Comparison of ENCODE assay signal across 1 cellular context in the genomic region with DNA sequence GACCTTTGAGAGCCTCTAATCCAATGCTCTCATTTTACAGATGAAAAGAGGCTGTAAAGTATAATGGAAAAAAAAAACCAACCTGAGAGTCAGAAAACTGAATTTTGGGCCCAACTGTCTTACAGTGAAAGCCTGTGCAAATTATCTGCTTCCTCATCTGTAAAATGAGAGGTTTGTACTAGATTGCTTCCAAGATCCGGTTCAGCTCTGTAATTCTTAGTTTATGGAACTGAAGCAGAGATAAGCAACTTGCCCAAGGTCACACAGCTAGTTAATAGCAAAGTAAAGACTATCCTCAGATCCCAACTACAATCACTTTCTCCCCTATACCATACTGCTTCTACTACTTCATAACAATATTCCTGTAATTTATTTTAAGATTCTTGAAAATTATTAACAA.
TF ChIP-seq lines count a peak whose summit lies in the region.

No MANE protein-coding gene starts in this region.

TF ChIP-seq in WTC11, 78 proteins besides CTCF, POLR2A, EP300 and RAD21 (continued from another document):
- TF ChIP-seq FOXP4 (CRISPR knock-in tag; IDR thresholded peaks at IDR 0.05): no peak
- no peak for TF ChIP-seq HMGA2 (CRISPR knock-in tag; IDR thresholded peaks at IDR 0.05)
- TF ChIP-seq E2F4 (CRISPR knock-in tag; IDR thresholded peaks at IDR 0.05; ENCODE audit: borderline replicate concordance, low read depth): no peak
- TF ChIP-seq, protein P1, sequence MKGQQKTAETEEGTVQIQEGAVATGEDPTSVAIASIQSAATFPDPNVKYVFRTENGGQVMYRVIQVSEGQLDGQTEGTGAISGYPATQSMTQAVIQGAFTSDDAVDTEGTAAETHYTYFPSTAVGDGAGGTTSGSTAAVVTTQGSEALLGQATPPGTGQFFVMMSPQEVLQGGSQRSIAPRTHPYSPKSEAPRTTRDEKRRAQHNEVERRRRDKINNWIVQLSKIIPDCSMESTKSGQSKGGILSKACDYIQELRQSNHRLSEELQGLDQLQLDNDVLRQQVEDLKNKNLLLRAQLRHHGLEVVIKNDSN (CRISPR knock-in tag; IDR thresholded peaks at IDR 0.05): no peak
- no peak for TF ChIP-seq IRF2 (CRISPR knock-in tag; IDR thresholded peaks at IDR 0.05; ENCODE audit: borderline replicate concordance, low read depth)
- no peak for TF ChIP-seq NR2C2 (CRISPR knock-in tag; IDR thresholded peaks at IDR 0.05)
- TF ChIP-seq, protein P2, sequence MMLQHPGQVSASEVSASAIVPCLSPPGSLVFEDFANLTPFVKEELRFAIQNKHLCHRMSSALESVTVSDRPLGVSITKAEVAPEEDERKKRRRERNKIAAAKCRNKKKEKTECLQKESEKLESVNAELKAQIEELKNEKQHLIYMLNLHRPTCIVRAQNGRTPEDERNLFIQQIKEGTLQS (CRISPR knock-in tag; conservative IDR thresholded peaks at IDR 0.05): no peak
- no peak for TF ChIP-seq E2F1 (CRISPR knock-in tag; IDR thresholded peaks at IDR 0.05)
- no peak for TF ChIP-seq NR3C1 (CRISPR knock-in tag; conservative IDR thresholded peaks at IDR 0.05; ENCODE audit: low read depth)
- TF ChIP-seq PRDM15 (CRISPR knock-in tag; IDR thresholded peaks at IDR 0.05): no peak
- TF ChIP-seq EMX1 (CRISPR knock-in tag; IDR thresholded peaks at IDR 0.05): no peak
- no peak for TF ChIP-seq NFATC4 (CRISPR knock-in tag; IDR thresholded peaks at IDR 0.05)
- TF ChIP-seq ZNF396 (CRISPR knock-in tag; IDR thresholded peaks at IDR 0.05; ENCODE audit: borderline replicate concordance): no peak
- TF ChIP-seq MXD4 (CRISPR knock-in tag; IDR thresholded peaks at IDR 0.05; ENCODE audit: borderline replicate concordance): no peak
- TF ChIP-seq GRHL2 (CRISPR knock-in tag; IDR thresholded peaks at IDR 0.05; ENCODE audit: insufficient replicate concordance, severe bottlenecking): no peak
